1 cellular context compared by ENCODE assay signal in the genomic region with DNA sequence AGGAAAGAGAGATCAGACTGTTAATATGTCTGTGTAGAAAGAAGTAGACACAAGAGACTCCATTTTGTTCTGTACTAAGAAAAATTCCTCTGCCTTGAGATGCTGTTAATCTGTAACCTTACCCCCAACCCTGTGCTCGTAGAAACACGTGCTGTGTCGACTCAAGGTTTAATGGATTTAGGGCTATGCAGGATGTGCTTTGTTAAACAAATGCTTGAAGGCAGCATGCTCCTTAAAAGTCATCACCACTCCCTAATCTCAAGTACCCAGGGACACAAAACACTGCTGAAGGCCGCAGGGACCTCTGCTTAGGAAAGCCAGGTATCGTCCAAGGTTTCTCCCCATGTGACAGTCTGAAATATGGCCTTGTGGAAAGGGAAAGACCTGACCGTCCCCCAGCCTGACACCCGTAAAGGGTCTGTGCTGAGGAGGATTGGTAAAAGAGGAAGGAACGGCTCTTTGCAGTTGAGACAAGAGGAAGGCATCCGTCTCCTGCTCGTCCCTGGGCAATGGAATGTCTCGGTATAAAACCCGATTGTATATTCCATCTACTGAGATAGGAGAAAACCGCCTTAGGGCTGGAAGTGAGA.
TF ChIP-seq lines count a peak whose summit lies in the region.

No MANE protein-coding gene starts in this region.

TF ChIP-seq in H1, 55 proteins besides CTCF, POLR2A, EP300 and RAD21:
- TF ChIP-seq, protein P1, sequence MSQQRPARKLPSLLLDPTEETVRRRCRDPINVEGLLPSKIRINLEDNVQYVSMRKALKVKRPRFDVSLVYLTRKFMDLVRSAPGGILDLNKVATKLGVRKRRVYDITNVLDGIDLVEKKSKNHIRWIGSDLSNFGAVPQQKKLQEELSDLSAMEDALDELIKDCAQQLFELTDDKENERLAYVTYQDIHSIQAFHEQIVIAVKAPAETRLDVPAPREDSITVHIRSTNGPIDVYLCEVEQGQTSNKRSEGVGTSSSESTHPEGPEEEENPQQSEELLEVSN (IDR thresholded peaks at IDR 0.05), result peak; percentile 51; the same call in 1 of the 2 replicates
- TF ChIP-seq, protein P2, sequence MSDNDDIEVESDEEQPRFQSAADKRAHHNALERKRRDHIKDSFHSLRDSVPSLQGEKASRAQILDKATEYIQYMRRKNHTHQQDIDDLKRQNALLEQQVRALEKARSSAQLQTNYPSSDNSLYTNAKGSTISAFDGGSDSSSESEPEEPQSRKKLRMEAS (IDR thresholded peaks at IDR 0.05), result peak; percentile 65
